In genomic region chr5:153777681-153778080, GRCh38 we compare ENCODE assay signal across 1 cellular context.
TF ChIP-seq lines count a peak whose summit lies in the region.

No MANE protein-coding gene starts in this region.

TF ChIP-seq in GM23338, 12 proteins besides CTCF, POLR2A, EP300 and RAD21 (continued from another document):
- TF ChIP-seq ZNF462 (CRISPR knock-in tag; IDR thresholded peaks at IDR 0.05) (no peak), NANOG (IDR thresholded peaks at IDR 0.05; ENCODE audit: borderline replicate concordance) (no peak), ZNF331 (CRISPR knock-in tag; IDR thresholded peaks at IDR 0.05; ENCODE audit: low read depth) (no peak), STAT1 (IDR thresholded peaks at IDR 0.05; ENCODE audit: unreplicated experiment) (no peak), REST (IDR thresholded peaks at IDR 0.05; ENCODE audit: unreplicated experiment) (no peak), ZNF114 (CRISPR knock-in tag; IDR thresholded peaks at IDR 0.05) (no peak), EZH2 (IDR thresholded peaks at IDR 0.05; ENCODE audit: low read depth, unreplicated experiment) (no peak)
